Comparison of ENCODE assay signal across 8 cellular contexts in genomic region chr1:193111641-193112090, GRCh38. TPM values are rescaled to one million over a fixed set of nuclear protein-coding genes. Genes with fewer than 3 reads are reported as not detected.
DNase-seq lines count a peak whose midpoint lies in the region; ATAC-seq and TF ChIP-seq lines count a peak whose summit lies in the region.

No MANE protein-coding gene starts in this region.

- DNase-seq in OCI-M1 (lab: John Stamatoyannopoulos, UW) (peak; percentile 83), fibroblast of pulmonary artery (ENCODE audit: low read depth) (peak; percentile 91), sciatic nerve (ENCODE audit: low spot score) (peak; percentile 72), NCI-H82 (lab: John Stamatoyannopoulos, UW) (no peak)
- no peak for DNase-seq in stimulated activated naive CD4-positive, alpha-beta T cell treated with Interleukin-2 at 50 U/mL for 16 hours (lab: John Stamatoyannopoulos, UW)
- no peak for DNase-seq in stimulated activated CD4-positive, alpha-beta T cell treated with anti-CD3 and anti-CD28 coated beads, Interleukin-4, amount 100 ng/mL, for 24 hours

- intact Hi-C loops in sciatic nerve (cut with DNase I) = no loop called here

- no peak for TF ChIP-seq CTCF in fibroblast of pulmonary artery (IDR thresholded peaks at IDR 0.05; ENCODE audit: low read length, missing control alignments)

- ATAC-seq in GM18511 (IDR thresholded peaks at IDR 0.05; ENCODE audit: unreplicated experiment) = peak; percentile 5
- ATAC-seq in sciatic nerve = peak; percentile 95
- no peak for ATAC-seq in HG03469 (IDR thresholded peaks at IDR 0.05; ENCODE audit: unreplicated experiment)

- H3K4me3 ChIP-seq in fibroblast of pulmonary artery (replicated peaks; ENCODE audit: low read depth, low read length) = no peak overlapping the region

RNA-seq across cellular contexts. Expression of gene GLRX2, which starts 6.5 kb away (rescaled TPM):
- total RNA-seq in sciatic nerve = 16.0 TPM

RNA-seq across cellular contexts. Expression of gene CDC73, which starts 10.2 kb away (rescaled TPM):
- 83.1 TPM for total RNA-seq in sciatic nerve

RNA-seq across cellular contexts. Expression of gene RO60, which starts 52.3 kb away (rescaled TPM):
- total RNA-seq in sciatic nerve = 84.8 TPM

RNA-seq across cellular contexts. Expression of gene UCHL5, which starts 52.5 kb away (rescaled TPM):
- total RNA-seq in sciatic nerve = 34.0 TPM

Comparison
In these comparisons a context has a peak if more than half of its experiments do, and no peak if none do; other contexts are left out.
1. DNase-seq: peak in OCI-M1 (single experiment), fibroblast of pulmonary artery (single experiment) and sciatic nerve (single experiment); none in stimulated activated naive CD4-positive, alpha-beta T cell treated with Interleukin-2 at 50 U/mL for 16 hours (single experiment), NCI-H82 (single experiment) and stimulated activated CD4-positive, alpha-beta T cell treated with anti-CD3 and anti-CD28 coated beads, Interleukin-4, amount 100 ng/mL, for 24 hours (single experiment).